Comparison of ENCODE assay signal across 20 cellular contexts in the genomic region with DNA sequence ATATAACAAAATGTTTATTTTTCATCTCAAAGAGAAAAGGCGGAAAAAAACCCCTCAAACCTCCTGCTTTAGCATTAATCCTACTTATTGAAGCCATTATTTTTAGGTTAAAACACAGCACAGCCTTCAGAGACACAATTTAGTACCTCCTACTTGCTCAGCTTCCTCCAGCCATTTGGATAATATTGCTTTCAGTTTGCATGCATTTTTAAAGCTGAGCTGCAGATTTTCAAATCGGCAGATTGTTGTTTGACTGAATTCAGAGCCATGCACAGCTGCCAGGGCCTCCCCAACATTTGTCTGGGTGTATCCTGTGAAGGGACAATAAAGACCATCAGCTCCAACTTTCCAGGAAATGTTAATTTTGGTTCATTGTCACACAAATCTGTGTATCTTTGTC. TPM values are rescaled to one million over a fixed set of nuclear protein-coding genes. Genes with fewer than 3 reads are reported as not detected.
A peak's percentile ranks its signal among the peaks of the same experiment; 100 is the strongest.
DNase-seq lines count a peak whose midpoint lies in the region; FAIRE-seq and TF ChIP-seq lines count a peak whose summit lies in the region.
"Had no signal": no experiment of that assay in that cellular context is flagged by ENCODE, and none has a peak within 500 bp of the region (broad histone marks: within the 10 kb centered on the region; RNA-seq: fewer than 3 reads in every experiment).

No MANE protein-coding gene starts in this region.

- H3K9ac ChIP-seq in endothelial cell of umbilical vein (replicated peaks; ENCODE audit: extremely low read depth, insufficient read depth, low read length), result no peak overlapping the region
- H3K9ac ChIP-seq: BLaER1 treated with 17β-estradiol and CSF1 and Interleukin-3, amounts not matched to agents 10 nM and 100 nM; GM23248 had no signal

- H4K20me1 ChIP-seq in endothelial cell of umbilical vein (replicated peaks; ENCODE audit: control insufficient read depth, extremely low read depth, insufficient read depth, low read length), result no peaks in the 10 kb centered on the region
- H4K20me1 ChIP-seq: BLaER1 treated with 17β-estradiol and CSF1 and Interleukin-3, amounts not matched to agents 10 nM and 100 nM had no signal

- H3K27me3 ChIP-seq in ACC112 (ENCODE audit: insufficient read depth, low read length) (no peaks in the 10 kb centered on the region), endothelial cell of umbilical vein (ENCODE audit: control insufficient read depth in 2 of 2, insufficient read depth in 2 of 2, low read length in 2 of 2) (no peaks in the 10 kb centered on the region), neuron (ENCODE audit: insufficient read depth, low read length) (no peaks in the 10 kb centered on the region)
- H3K27me3 ChIP-seq: BLaER1 treated with 17β-estradiol and CSF1 and Interleukin-3, amounts not matched to agents 10 nM and 100 nM had no signal

- TF ChIP-seq POLR2A in H54 (IDR thresholded peaks at IDR 0.05; ENCODE audit: low read depth, low read length) (no peak), endothelial cell of umbilical vein (IDR thresholded peaks at IDR 0.05; ENCODE audit: low read depth, low read length) (no peak)

- POLR2A ChIA-PET in endothelial cell of umbilical vein (lab: Charles Lee), result no interaction called here

- CTCF ChIA-PET in endothelial cell of umbilical vein (lab: Charles Lee), result interaction anchor here (1.0 to 4.8 kb wide), 12 partner anchors 8 to 852 kb away, joined by 3 to 105 read pairs (median 9); no protein-coding TSS in a partner anchor

- BruUV-seq in endothelial cell of umbilical vein (replicated peaks; lab: Mats Ljungman, UMichigan), result no TSS peak

- H3K4me1 ChIP-seq in ACC112 (ENCODE audit: control insufficient read depth, insufficient read depth, low read length, unreplicated experiment) (peaks cover 4% of the 10 kb centered on the region), endothelial cell of umbilical vein (ENCODE audit: control insufficient read depth, extremely low read depth, insufficient read depth, low read length) (no peaks in the 10 kb centered on the region), neuron (ENCODE audit: insufficient read depth, low read length) (peaks cover 5% of the 10 kb centered on the region)
- H3K4me1 ChIP-seq: BLaER1 treated with 17β-estradiol and CSF1 and Interleukin-3, amounts not matched to agents 10 nM and 100 nM had no signal

- dilution Hi-C loops in endothelial cell of umbilical vein (cut with MboI; ENCODE audit: extremely low pct_ligation_motif_present, low sequenced_read_pairs), result no loop called here

- H3K36me3 ChIP-seq in ACC112 (ENCODE audit: insufficient read depth, low read length), result no peaks in the 10 kb centered on the region
- no peaks in the 10 kb centered on the region for H3K36me3 ChIP-seq in endothelial cell of umbilical vein (ENCODE audit: control insufficient read depth in 2 of 2, extremely low read depth in 1 of 2, insufficient read depth in 2 of 2, low read length in 2 of 2)
- H3K36me3 ChIP-seq in neuron (ENCODE audit: insufficient read depth, low read length), result no peaks in the 10 kb centered on the region

- H3K9me3 ChIP-seq in endothelial cell of umbilical vein (replicated peaks; ENCODE audit: control insufficient read depth, insufficient read depth, low read length), result no peaks in the 10 kb centered on the region
- H3K9me3 ChIP-seq in neuron (ENCODE audit: low read length), result no peaks in the 10 kb centered on the region
- H3K9me3 ChIP-seq: BLaER1 treated with 17β-estradiol and CSF1 and Interleukin-3, amounts not matched to agents 10 nM and 100 nM had no signal

- DNase-seq in H54 (ENCODE audit: insufficient read length, low spot score), result no peak
- no peak for DNase-seq in endothelial cell of umbilical vein (ENCODE audit: low read depth, low spot score)
- no peak for DNase-seq in mesothelial cell of epicardium (ENCODE audit: low spot score in 2 of 2, unreplicated experiment in 2 of 2)
- DNase-seq in NCI-H510A (lab: John Stamatoyannopoulos, UW), result no peak
- no peak for DNase-seq in stimulated activated naive CD4-positive, alpha-beta T cell (lab: John Stamatoyannopoulos, UW)
- no peak for DNase-seq in osteocyte (ENCODE audit: extremely low spot score, unreplicated experiment)
- DNase-seq: ACHN; Calu3; CD4-positive, CD25-positive, alpha-beta regulatory T cell; DMS 273 treated with DMSO at 0.1 percent for 48 hours; GM23248; H9 had no signal

- peak; percentile 15 for FAIRE-seq in H54 (lab: Jason Lieb, UNC)
- FAIRE-seq in endothelial cell of umbilical vein (lab: Jason Lieb, UNC), result no peak
- FAIRE-seq: GM12878, GM18507 had no signal

- H3K4me2 ChIP-seq in endothelial cell of umbilical vein (ENCODE audit: insufficient read depth, low read length), result no peak overlapping the region
- H3K4me2 ChIP-seq: BLaER1 treated with 17β-estradiol and CSF1 and Interleukin-3, amounts not matched to agents 10 nM and 100 nM had no signal

- TF ChIP-seq CTCF in endothelial cell of umbilical vein (IDR thresholded peaks at IDR 0.05; ENCODE audit: extremely low read depth in 1 of 2, insufficient read depth in 1 of 2, low read depth in 1 of 2, low read length in 2 of 2) (no peak), mesothelial cell of epicardium (IDR thresholded peaks at IDR 0.05; ENCODE audit: unreplicated experiment) (no peak), osteocyte (IDR thresholded peaks at IDR 0.05) (no peak)

- H3K4me3 ChIP-seq in ACC112 (ENCODE audit: low read depth, low read length) (no peak overlapping the region), endothelial cell of umbilical vein (replicated peaks in 1 of 3; ENCODE audit: insufficient read depth in 1 of 3, low read depth in 1 of 3, low read length in 3 of 3) (no peak overlapping the region), neuron (ENCODE audit: low read length) (no peak overlapping the region)
- H3K4me3 ChIP-seq: BLaER1 treated with 17β-estradiol and CSF1 and Interleukin-3, amounts not matched to agents 10 nM and 100 nM; GM12878; GM23248 had no signal

- H3K27ac Mint-ChIP-seq in mesothelial cell of epicardium (no peak overlapping the region), osteocyte (ENCODE audit: unreplicated experiment) (no peak overlapping the region)
- H3K27ac Mint-ChIP-seq: H9, IgD-negative memory B cell had no signal

- H3K9me3 Mint-ChIP-seq in mesothelial cell of epicardium (no peaks in the 10 kb centered on the region), osteocyte (ENCODE audit: unreplicated experiment) (no peaks in the 10 kb centered on the region)
- H3K9me3 Mint-ChIP-seq: CD4-positive, CD25-positive, alpha-beta regulatory T cell; H9; IgD-negative memory B cell had no signal

- H2AFZ ChIP-seq in ACC112 (ENCODE audit: low read length, unreplicated experiment) (peak overlapping the region; percentile 16), endothelial cell of umbilical vein (ENCODE audit: low read depth, low read length) (peak overlapping the region; percentile 29), neuron (ENCODE audit: low read depth, low read length) (peak overlapping the region; percentile 80)
- H2AFZ ChIP-seq: GM23248 had no signal

- no peaks in the 10 kb centered on the region for H3K9me1 ChIP-seq in endothelial cell of umbilical vein (replicated peaks; ENCODE audit: control insufficient read depth, extremely low read depth, insufficient read depth, low read length)

- H3K4me3 Mint-ChIP-seq in mesothelial cell of epicardium (no peak overlapping the region), osteocyte (ENCODE audit: unreplicated experiment) (no peak overlapping the region)
- H3K4me3 Mint-ChIP-seq: CD4-positive, CD25-positive, alpha-beta regulatory T cell; H9 had no signal

- H3K79me2 ChIP-seq in ACC112 (ENCODE audit: control insufficient read depth, insufficient read depth, low read length, unreplicated experiment) (no peaks in the 10 kb centered on the region), endothelial cell of umbilical vein (ENCODE audit: control insufficient read depth, insufficient read depth, low read length) (no peaks in the 10 kb centered on the region)

- H3K36me3 Mint-ChIP-seq in mesothelial cell of epicardium, result no peaks in the 10 kb centered on the region
- H3K36me3 Mint-ChIP-seq in osteocyte (ENCODE audit: unreplicated experiment), result no peaks in the 10 kb centered on the region
- H3K36me3 Mint-ChIP-seq: IgD-negative memory B cell had no signal

- H3K27ac ChIP-seq in ACC112 (ENCODE audit: low read depth, low read length), result no peak overlapping the region
- no peak overlapping the region for H3K27ac ChIP-seq in endothelial cell of umbilical vein (ENCODE audit: insufficient read depth, low read depth, low read length)
- H3K27ac ChIP-seq: BLaER1 treated with 17β-estradiol and CSF1 and Interleukin-3, amounts not matched to agents 10 nM and 100 nM; GM23248 had no signal

- peaks cover 8% of the 10 kb centered on the region for H3K27me3 Mint-ChIP-seq in mesothelial cell of epicardium (ENCODE audit: low read depth)
- H3K27me3 Mint-ChIP-seq in osteocyte (ENCODE audit: unreplicated experiment), result peaks cover 10% of the 10 kb centered on the region
- H3K27me3 Mint-ChIP-seq: IgD-negative memory B cell had no signal

- H3K4me1 Mint-ChIP-seq in mesothelial cell of epicardium (no peaks in the 10 kb centered on the region), osteocyte (ENCODE audit: unreplicated experiment) (no peaks in the 10 kb centered on the region)

- intact Hi-C loops in endothelial cell of umbilical vein (cut with micrococcal nuclease), result loop anchor here (2.0 kb wide), 1 partner anchor 37 kb away; no protein-coding TSS in a partner anchor

RNA-seq across cellular contexts. Expression of a gene that starts 14.5 kb away (rescaled TPM):
- total RNA-seq in endothelial cell of umbilical vein (not detected in 2 replicates), mesothelial cell of epicardium (not detected in 3 replicates), osteocyte (not detected in 2 replicates)
- not detected in 2 replicates for polyA plus RNA-seq in endothelial cell of umbilical vein
- polyA plus RNA-seq in endothelial cell of umbilical vein (2011; cell fraction: cytosol; rRNA removed), result not detected in 2 replicates
- not detected in 2 replicates for polyA plus RNA-seq in endothelial cell of umbilical vein (2011; cell fraction: nucleus; rRNA removed)
- polyA plus RNA-seq in endothelial cell of umbilical vein (2012), result not detected in 2 replicates
- not detected in 2 replicates for polyA minus RNA-seq in endothelial cell of umbilical vein
- not detected for polyA minus RNA-seq in endothelial cell of umbilical vein (2011; cell fraction: cytosol; rRNA and poly(A)+ RNA removed)
- polyA minus RNA-seq in endothelial cell of umbilical vein (2011; cell fraction: nucleus; rRNA and poly(A)+ RNA removed), result not detected in 2 replicates
- total RNA-seq: Calu3; CD4-positive, CD25-positive, alpha-beta regulatory T cell; G401; GM12878; GM23248; H9; HT-29 had no signal
- polyA plus RNA-seq: CD4-positive, CD25-positive, alpha-beta regulatory T cell; GM23248; IgD-negative memory B cell had no signal

RNA-seq across cellular contexts. Expression of a gene that starts 34.8 kb away (rescaled TPM):
- total RNA-seq in endothelial cell of umbilical vein (22.0 and 28.8 TPM in 2 replicates), mesothelial cell of epicardium (26.4 to 27.4 TPM (median 27.2 TPM) in 3 replicates), osteocyte (36.9 and 41.9 TPM in 2 replicates)
- 6.0 and 6.8 TPM in 2 replicates for polyA plus RNA-seq in endothelial cell of umbilical vein
- 12.0 and 12.6 TPM in 2 replicates for polyA plus RNA-seq in endothelial cell of umbilical vein (2011; cell fraction: cytosol; rRNA removed)
- polyA plus RNA-seq in endothelial cell of umbilical vein (2011; cell fraction: nucleus; rRNA removed), result 6.7 and 10.6 TPM in 2 replicates
- 23.1 and 26.4 TPM in 2 replicates for polyA plus RNA-seq in endothelial cell of umbilical vein (2012)
- polyA minus RNA-seq in endothelial cell of umbilical vein, result 3.1 and 4.0 TPM in 2 replicates
- 30.7 TPM for polyA minus RNA-seq in endothelial cell of umbilical vein (2011; cell fraction: cytosol; rRNA and poly(A)+ RNA removed)
- polyA minus RNA-seq in endothelial cell of umbilical vein (2011; cell fraction: nucleus; rRNA and poly(A)+ RNA removed), result 6.5 and 8.9 TPM in 2 replicates

Comparison
In these comparisons a context has a peak if more than half of its experiments do, and no peak if none do; other contexts are left out.
1. H2AFZ ChIP-seq: peak in every context shown above with its lines; median percentile 80 in neuron; 29 in endothelial cell of umbilical vein; 16 in ACC112.